In the genomic region with DNA sequence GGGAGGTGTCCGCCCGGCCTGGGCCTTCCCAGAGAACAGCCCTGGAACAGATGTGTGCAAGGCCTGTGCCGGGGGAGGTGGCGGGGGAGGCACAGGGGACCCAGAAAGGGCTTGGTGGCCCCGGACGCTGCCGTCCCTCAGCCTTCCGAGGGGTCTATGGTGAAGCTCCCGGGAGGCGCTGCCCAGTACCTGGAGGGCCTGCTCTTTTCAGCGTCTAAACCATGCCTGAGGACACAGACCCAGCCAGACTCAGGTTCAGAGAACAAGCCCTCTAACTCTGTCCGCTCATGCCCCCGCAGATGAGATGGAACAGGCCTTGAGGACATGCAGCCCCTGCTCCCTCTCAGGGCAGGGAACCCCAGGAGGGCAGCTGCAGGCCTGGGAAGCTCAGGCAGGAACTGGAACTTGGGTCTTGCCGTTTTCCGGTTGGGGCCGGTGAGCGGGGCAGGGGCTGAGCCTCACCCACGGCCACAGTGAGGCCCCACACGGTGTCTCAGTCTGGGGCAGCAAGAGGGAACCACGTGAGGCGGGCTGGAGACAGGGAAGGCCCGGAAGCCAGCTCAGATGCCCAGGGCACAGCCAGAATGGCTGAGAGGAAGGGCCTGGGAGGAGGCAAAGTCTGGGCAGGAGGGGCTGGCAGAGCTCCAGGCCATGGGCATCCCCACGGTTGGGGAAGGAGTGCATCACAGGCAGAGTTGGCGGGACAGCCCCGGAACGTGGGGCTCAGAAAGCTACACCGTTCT, we compare ENCODE assay signal across 8 cellular contexts. TPM values are rescaled to one million over a fixed set of nuclear protein-coding genes. Genes with fewer than 3 reads are reported as not detected.
DNase-seq lines count a peak whose midpoint lies in the region; ATAC-seq and TF ChIP-seq lines count a peak whose summit lies in the region.

No MANE protein-coding gene starts in this region.

- peak overlapping the region; percentile 78 for H3K27ac Mint-ChIP-seq in activated naive CD8-positive, alpha-beta T cell treated with anti-CD3 and anti-CD28 coated beads for 36 hours

- peaks cover 68 to 86% (median 76%) of the 10 kb centered on the region in 10 experiments for H3K4me1 ChIP-seq in BLaER1 treated with 17β-estradiol and CSF1 and Interleukin-3, amounts not matched to agents 10 nM and 100 nM
- peaks cover 53 to 92% (median 73%) of the 10 kb centered on the region in 9 donors for H3K4me1 ChIP-seq in heart right ventricle

- no peaks in the 10 kb centered on the region for H3K9me3 ChIP-seq in BLaER1 treated with 17β-estradiol and CSF1 and Interleukin-3, amounts not matched to agents 10 nM and 100 nM (replicated peaks in 1 of 11)
- no peaks in the 10 kb centered on the region for H3K9me3 ChIP-seq in heart right ventricle

- TF ChIP-seq POLR2A in NB4 (IDR thresholded peaks at IDR 0.05; ENCODE audit: extremely low read depth, insufficient read length) = no peak

- no peaks in the 10 kb centered on the region for H3K9me3 Mint-ChIP-seq in activated naive CD8-positive, alpha-beta T cell treated with anti-CD3 and anti-CD28 coated beads for 36 hours

- H3K36me3 Mint-ChIP-seq in activated naive CD8-positive, alpha-beta T cell treated with anti-CD3 and anti-CD28 coated beads for 36 hours = peaks cover 15% of the 10 kb centered on the region

- peaks cover 49 to 93% (median 68%) of the 10 kb centered on the region in 11 experiments for H3K36me3 ChIP-seq in BLaER1 treated with 17β-estradiol and CSF1 and Interleukin-3, amounts not matched to agents 10 nM and 100 nM
- H3K36me3 ChIP-seq in heart right ventricle = peaks cover 0 to 83% (median 26%) of the 10 kb centered on the region in 9 donors

- peaks cover 40% of the 10 kb centered on the region for H3K4me1 Mint-ChIP-seq in activated naive CD8-positive, alpha-beta T cell treated with anti-CD3 and anti-CD28 coated beads for 36 hours

- H3K4me2 ChIP-seq in BLaER1 treated with 17β-estradiol and CSF1 and Interleukin-3, amounts not matched to agents 10 nM and 100 nM = peak overlapping the region; percentile 72 to 100 (median 97)

- intact Hi-C loops in heart right ventricle (cut with DNase I) (loop anchor here in 4 of 10 donors (5.0 to 10.0 kb wide), 3 partner anchors 53 to 83 kb away; no protein-coding TSS in a partner anchor), sciatic nerve (cut with DNase I) (no loop called here)

- 36% methylated on average over 27 of the region's 27 CpGs for WGBS in heart right ventricle, 2 donors

- H3K4me3 Mint-ChIP-seq in activated naive CD8-positive, alpha-beta T cell treated with anti-CD3 and anti-CD28 coated beads for 36 hours = peak overlapping the region; percentile 47

- H3K4me3 ChIP-seq in BLaER1 treated with 17β-estradiol and CSF1 and Interleukin-3, amounts not matched to agents 10 nM and 100 nM = no peak overlapping the region
- H3K4me3 ChIP-seq in NB4 (ENCODE audit: low read depth, low read length) = no peak overlapping the region
- H3K4me3 ChIP-seq in heart right ventricle = peak overlapping the region in 1 of 10 donors; percentile 10

- H3K27me3 Mint-ChIP-seq in activated naive CD8-positive, alpha-beta T cell treated with anti-CD3 and anti-CD28 coated beads for 36 hours = no peaks in the 10 kb centered on the region

- peak overlapping the region in 10 of 11 experiments; percentile 16 to 68 (median 44); a peak in 16 of 22 replicates for H3K9ac ChIP-seq in BLaER1 treated with 17β-estradiol and CSF1 and Interleukin-3, amounts not matched to agents 10 nM and 100 nM

- ATAC-seq in heart right ventricle = peak; percentile 39 to 59 (median 44)
- peak; percentile 71 for ATAC-seq in sciatic nerve
- no peak for ATAC-seq in HG02981 (IDR thresholded peaks at IDR 0.05; ENCODE audit: unreplicated experiment)
- no peak for ATAC-seq in GM19455 (IDR thresholded peaks at IDR 0.05; ENCODE audit: unreplicated experiment)
- no peak for ATAC-seq in GM18520 (IDR thresholded peaks at IDR 0.05; ENCODE audit: unreplicated experiment)

- TF ChIP-seq CTCF in NB4 (IDR thresholded peaks at IDR 0.05; ENCODE audit: low read depth, low read length) = no peak
- TF ChIP-seq CTCF in heart right ventricle (IDR thresholded peaks at IDR 0.05) = no peak

- H4K20me1 ChIP-seq in BLaER1 treated with 17β-estradiol and CSF1 and Interleukin-3, amounts not matched to agents 10 nM and 100 nM = peaks cover 99 to 100% (median 100%) of the 10 kb centered on the region in 11 experiments

- peak overlapping the region in 10 of 11 experiments; percentile 3 to 46 (median 21); a peak in 13 of 22 replicates for H3K27ac ChIP-seq in BLaER1 treated with 17β-estradiol and CSF1 and Interleukin-3, amounts not matched to agents 10 nM and 100 nM
- H3K27ac ChIP-seq in heart right ventricle = peak overlapping the region; percentile 16 to 84 (median 75)

- no peaks in the 10 kb centered on the region for H3K27me3 ChIP-seq in BLaER1 treated with 17β-estradiol and CSF1 and Interleukin-3, amounts not matched to agents 10 nM and 100 nM
- H3K27me3 ChIP-seq in heart right ventricle = no peaks in the 10 kb centered on the region

- DNase-seq in NB4 (ENCODE audit: low read depth) (peak; percentile 52), heart right ventricle (peak; percentile 76 to 80), sciatic nerve (ENCODE audit: low spot score) (peak; percentile 89)
- peak; percentile 57 for DNase-seq in activated naive CD8-positive, alpha-beta T cell treated with anti-CD3 and anti-CD28 coated beads for 36 hours

RNA-seq across cellular contexts. Expression of gene SLC16A3, which starts 12.5 kb away (rescaled TPM):
- 10 to 100 TPM; 75.8 to 79.3 TPM for total RNA-seq in activated naive CD8-positive, alpha-beta T cell treated with anti-CD3 and anti-CD28 coated beads for 36 hours
- total RNA-seq in heart right ventricle (10 to 100 TPM in 5 of 10 donors, 1 to 10 TPM in 5; 4.8 to 65.3 (median 10.1) TPM), sciatic nerve (53.1 TPM)
- 10 to 100 TPM in 1 of 2 donors, 1 to 10 TPM in 1; 8.4 to 33.6 TPM for polyA plus RNA-seq in heart right ventricle

RNA-seq across cellular contexts. Expression of gene CCDC57, which starts 28.7 kb away (rescaled TPM):
- total RNA-seq in activated naive CD8-positive, alpha-beta T cell treated with anti-CD3 and anti-CD28 coated beads for 36 hours = 10 to 100 TPM; 59.5 to 65.1 TPM
- total RNA-seq in heart right ventricle (10 to 100 TPM in 8 of 10 donors, 1 to 10 TPM in 2; 7.0 to 16.2 (median 10.7) TPM), sciatic nerve (50.6 TPM)
- 10 to 100 TPM in 1 of 2 donors, 1 to 10 TPM in 1; 9.4 to 34.5 TPM for polyA plus RNA-seq in heart right ventricle

RNA-seq across cellular contexts. Expression of gene CSNK1D, which starts 32.1 kb away (rescaled TPM):
- total RNA-seq in activated naive CD8-positive, alpha-beta T cell treated with anti-CD3 and anti-CD28 coated beads for 36 hours = 100 to 1,000 TPM; 110 to 115 TPM
- total RNA-seq in heart right ventricle = 10 to 100 TPM; 56.8 to 72.7 (median 67.8) TPM
- polyA plus RNA-seq in heart right ventricle = 10 to 100 TPM; 54.4 to 58.1 TPM
- total RNA-seq in sciatic nerve = 152 TPM

Comparison
In these comparisons a context has a peak if more than half of its experiments do, and no peak if none do; other contexts are left out.
1. ATAC-seq: peak in heart right ventricle (8 of 8) and sciatic nerve (single experiment); none in HG02981 (single experiment), GM19455 (single experiment) and GM18520 (single experiment).
2. Peak in every context shown above with its lines, with median percentiles within 50 percentile points of each other: DNase-seq.